11 cellular contexts compared by ENCODE assay signal in the genomic region with DNA sequence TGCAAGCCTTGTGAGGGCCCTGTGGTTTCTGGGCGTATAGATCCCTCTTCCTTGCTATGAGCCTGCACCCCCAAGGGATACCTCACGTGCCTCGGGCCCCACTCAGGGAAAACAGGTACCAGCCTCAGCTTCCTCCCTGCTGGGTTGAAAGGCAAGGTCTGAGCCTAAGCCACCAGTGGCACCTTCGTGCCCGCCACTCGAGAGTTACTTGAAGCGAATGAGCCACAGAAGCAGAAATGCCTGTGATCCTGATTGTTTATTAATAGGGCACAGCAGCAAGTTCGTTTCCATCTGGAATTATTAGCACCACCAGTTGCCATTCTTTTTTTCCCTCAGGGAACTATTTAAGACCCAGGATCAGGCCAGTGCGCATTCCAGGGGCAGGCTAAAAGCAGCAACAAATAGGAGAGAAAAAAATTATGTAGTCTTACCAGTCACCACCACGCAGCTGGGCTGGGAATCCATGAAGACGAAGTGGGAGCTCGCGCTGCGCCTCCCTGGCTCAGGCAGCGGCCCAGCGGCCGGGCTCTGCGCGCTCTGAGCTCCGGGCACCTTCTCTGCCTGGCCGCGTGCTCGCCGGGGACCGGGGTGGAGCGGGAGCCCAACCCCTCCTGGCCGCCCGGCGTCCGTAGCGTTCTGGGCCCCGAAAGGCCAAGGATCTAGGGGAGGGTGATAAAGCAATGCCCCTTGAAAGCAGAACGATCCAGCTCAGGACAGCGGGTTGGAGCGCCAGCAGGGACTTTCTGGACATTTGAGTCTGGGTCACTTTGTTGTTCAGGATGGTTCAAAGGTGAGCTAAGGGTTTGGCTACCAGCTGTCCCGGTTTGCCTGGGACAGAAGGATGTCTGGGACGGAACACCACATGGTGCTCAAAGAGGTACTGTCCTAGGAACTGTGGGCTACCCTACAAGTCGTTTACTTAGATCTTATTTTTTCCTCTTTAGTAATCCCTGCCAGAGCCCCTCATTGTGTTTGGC. TPM values are rescaled to one million over a fixed set of nuclear protein-coding genes. Genes with fewer than 3 reads are reported as not detected.
"Had no signal": no experiment of that assay in that cellular context is flagged by ENCODE, and none has a peak within 500 bp of the region (broad histone marks: within the 10 kb centered on the region; RNA-seq: fewer than 3 reads in every experiment).

No MANE protein-coding gene starts in this region.

RNA-seq across cellular contexts. Expression of a gene that starts 2.3 kb away (rescaled TPM):
- total RNA-seq: cardiac muscle cell; chondrocyte; dermis blood vessel endothelial cell; left colon; lung microvascular endothelial cell; mononuclear cell; naive thymus-derived CD4-positive, alpha-beta T cell; smooth muscle cell; suprapubic skin; T-helper 2 cell treated with Interferon-gamma antibody and Interleukin-4, amounts not matched to agents 100 ng/mL and 5 ng/mL, for 36 hours; upper lobe of right lung had no signal
- polyA plus RNA-seq: cardiac muscle cell; naive thymus-derived CD4-positive, alpha-beta T cell; smooth muscle cell had no signal
